Comparison of ENCODE assay signal across 8 cellular contexts in the genomic region with DNA sequence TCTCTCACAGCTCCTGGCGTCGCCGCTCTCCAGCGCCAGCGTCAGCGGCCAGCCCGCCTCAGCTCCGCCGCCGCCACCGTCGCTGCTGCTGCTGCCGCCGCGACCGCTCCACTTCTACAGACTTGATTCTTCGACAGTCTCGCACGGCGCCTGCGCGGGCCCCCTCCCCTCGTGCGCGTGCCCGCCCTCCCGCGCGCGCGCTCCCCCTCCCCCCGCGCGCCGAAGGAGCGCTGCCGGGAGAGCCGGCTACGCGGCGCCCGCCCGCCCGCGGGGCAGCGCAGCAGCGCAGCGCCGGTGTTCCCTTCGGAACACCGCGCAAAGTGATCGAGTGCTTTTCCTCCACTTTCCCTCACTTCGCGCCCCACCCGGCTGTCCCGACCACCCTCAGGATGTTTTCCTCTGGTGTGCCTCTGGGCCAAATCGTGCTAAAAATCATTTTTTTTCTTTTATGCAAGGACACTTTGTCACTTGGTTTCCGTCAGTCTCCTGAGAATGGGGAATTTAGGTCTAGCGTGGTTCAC. TPM values are rescaled to one million over a fixed set of nuclear protein-coding genes. Genes with fewer than 3 reads are reported as not detected.
A peak's percentile ranks its signal among the peaks of the same experiment; 100 is the strongest.
DNase-seq lines count a peak whose midpoint lies in the region; ATAC-seq and TF ChIP-seq lines count a peak whose summit lies in the region.

Gene IRF2BP2, minus strand, starts transcription at position 118 of the 521 bp plus-strand sequence. CDS start 684 bp downstream, outside the sequence.

- peak within 1 kb of the TSS; percentile 98 for H3K9ac ChIP-seq in neuronal stem cell (ENCODE audit: low read depth, low read length, poor library complexity)

- peak within 1 kb of the TSS; percentile 64 for H2BK15ac ChIP-seq in neuronal stem cell (ENCODE audit: low read length)

- peak within 1 kb of the TSS; percentile 88 for H3K4me2 ChIP-seq in neuronal stem cell (ENCODE audit: insufficient read depth, low read length, poor library complexity, severe bottlenecking)

- CTCF ChIA-PET in BJ (lab: Yijun Ruan, JAX) = interaction anchor here (0.7 to 5.1 kb wide), 3 partner anchors 112 to 474 kb away, joined by 3 to 27 read pairs (median 4); no protein-coding TSS in a partner anchor

- H3K23ac ChIP-seq in neuronal stem cell (ENCODE audit: low read depth, low read length, poor library complexity) = peak within 1 kb of the TSS; percentile 95

- intact Hi-C loops in testis (cut with DNase I; ENCODE audit: low total_unique reads) = loop anchor here (2.0 to 10.0 kb wide), 3 partner anchors 57 to 472 kb away; no protein-coding TSS in a partner anchor

- peak within 1 kb of the TSS; percentile 79 for H2BK5ac ChIP-seq in neuronal stem cell (ENCODE audit: low read length)

- TF ChIP-seq POLR2A in gastroesophageal sphincter (IDR thresholded peaks at IDR 0.05) (peak; percentile 95 to 98), testis (IDR thresholded peaks at IDR 0.05) (peak; percentile 57)

- ATAC-seq in GM19468 (IDR thresholded peaks at IDR 0.05; ENCODE audit: extremely low read depth, unreplicated experiment) (peak; percentile 9), gastroesophageal sphincter (peak; percentile 48)

- H4K8ac ChIP-seq in neuronal stem cell (ENCODE audit: low read depth, low read length) = no peak within 1 kb of the TSS

- H3K4me1 ChIP-seq in gastroesophageal sphincter (peaks cover 14 to 43% (median 23%) of the 10 kb centered on the region in 3 donors), neuronal stem cell (ENCODE audit: control insufficient read depth in 2 of 2, insufficient read depth in 1 of 2, low read depth in 1 of 2, low read length in 2 of 2) (peaks cover 25 to 35% of the 10 kb centered on the region in 2 donors), testis (peaks cover 40% of the 10 kb centered on the region)

- peak within 1 kb of the TSS; percentile 78 for H3K14ac ChIP-seq in neuronal stem cell (ENCODE audit: low read length)

- no peaks in the 10 kb centered on the region for H3K27me3 ChIP-seq in BJ (ENCODE audit: control insufficient read depth, insufficient read depth, low read length)
- H3K27me3 ChIP-seq in gastroesophageal sphincter = no peaks in the 10 kb centered on the region
- no peaks in the 10 kb centered on the region for H3K27me3 ChIP-seq in neuronal stem cell (ENCODE audit: control insufficient read depth in 3 of 3, insufficient read depth in 3 of 3, low read depth in 1 of 3, low read length in 3 of 3)
- H3K27me3 ChIP-seq in testis = no peaks in the 10 kb centered on the region

- no peak within 1 kb of the TSS for H2BK12ac ChIP-seq in neuronal stem cell (ENCODE audit: low read length)

- H2BK120ac ChIP-seq in neuronal stem cell (ENCODE audit: low read depth, low read length) = peak within 1 kb of the TSS; percentile 38

- POLR2A ChIA-PET in BJ (lab: Charles Lee) = interaction anchor here (0.6 to 1.1 kb wide), 3 partner anchors 111 to 353 kb away, joined by 3 to 6 read pairs (median 4); no protein-coding TSS in a partner anchor

- peak within 1 kb of the TSS; percentile 74 for H2AK5ac ChIP-seq in neuronal stem cell (ENCODE audit: low read depth, low read length)

- DNase-seq in BJ (ENCODE audit: low read depth) (no peak), LNCaP clone FGC (ENCODE audit: low read depth) (no peak), SK-N-DZ (ENCODE audit: low spot score) (peak; percentile 83), neuronal stem cell (ENCODE audit: low spot score) (peak; percentile 83), testis (peak; percentile 88)
- DNase-seq in activated naive CD4-positive, alpha-beta T cell (lab: John Stamatoyannopoulos, UW) = peak; percentile 37 to 77 (median 64)

- H3K4me3 ChIP-seq in BJ (ENCODE audit: low read depth, low read length) (peak within 1 kb of the TSS; percentile 77), LNCaP clone FGC (ENCODE audit: low read depth, low read length) (peak within 1 kb of the TSS; percentile 60), gastroesophageal sphincter (peak within 1 kb of the TSS; percentile 82), neuronal stem cell (ENCODE audit: low read length in 2 of 2) (peak within 1 kb of the TSS; percentile 63 to 96), testis (peak within 1 kb of the TSS; percentile 76 to 79)

- peaks cover 8% of the 10 kb centered on the region for H3K36me3 ChIP-seq in BJ (ENCODE audit: control insufficient read depth, insufficient read depth, low read length)
- peaks cover 0 to 14% of the 10 kb centered on the region in 2 donors for H3K36me3 ChIP-seq in gastroesophageal sphincter
- H3K36me3 ChIP-seq in neuronal stem cell (replicated peaks in 1 of 2; ENCODE audit: control insufficient read depth in 2 of 2, insufficient read depth in 2 of 2, low read length in 2 of 2) = peaks cover 3 to 34% of the 10 kb centered on the region in 2 donors
- no peaks in the 10 kb centered on the region for H3K36me3 ChIP-seq in testis (ENCODE audit: low read depth, missing control alignments)

- WGBS in gastroesophageal sphincter (ENCODE audit: low coverage in 1 of 2), 2 donors = 0% methylated on average over 5 of the region's 60 CpGs; no CpG with 5 or more reads in 1 of the 2 donors
- WGBS in neuronal stem cell (ENCODE audit: extremely low coverage in 2 of 2, insufficient read length in 2 of 2, insufficient replicate concordance in 1 of 2), 2 donors = no CpG with 5 or more reads among the region's 60 CpGs
- 0% methylated on average over 19 to 44 of the region's 60 CpGs for WGBS in testis, 2 donors

- H4K91ac ChIP-seq in neuronal stem cell (ENCODE audit: low read depth, low read length, poor library complexity) = peak within 1 kb of the TSS; percentile 56

- peak within 1 kb of the TSS; percentile 95 to 100 (median 100) for H3K27ac ChIP-seq in gastroesophageal sphincter
- H3K27ac ChIP-seq in neuronal stem cell (replicated peaks; ENCODE audit: low read length) = peak within 1 kb of the TSS; percentile 89
- H3K27ac ChIP-seq in testis = peak within 1 kb of the TSS; percentile 96 to 100

- no peak for TF ChIP-seq EP300 in gastroesophageal sphincter (IDR thresholded peaks at IDR 0.05)

- no peak within 1 kb of the TSS for H3K4ac ChIP-seq in neuronal stem cell (ENCODE audit: low read length)

- H2AFZ ChIP-seq in neuronal stem cell (ENCODE audit: low read length) = peak within 1 kb of the TSS; percentile 85

- no peaks in the 10 kb centered on the region for H3K9me3 ChIP-seq in gastroesophageal sphincter
- no peaks in the 10 kb centered on the region for H3K9me3 ChIP-seq in neuronal stem cell (replicated peaks in 1 of 2; ENCODE audit: control insufficient read depth in 2 of 2, insufficient read depth in 1 of 2, low read depth in 1 of 2, low read length in 2 of 2)
- H3K9me3 ChIP-seq in testis = no peaks in the 10 kb centered on the region

- H3K79me1 ChIP-seq in neuronal stem cell (ENCODE audit: low read depth, low read length) = peaks cover 7% of the 10 kb centered on the region

- no peak for TF ChIP-seq CTCF in BJ (IDR thresholded peaks at IDR 0.05; ENCODE audit: insufficient read depth, low read depth, low read length)
- TF ChIP-seq CTCF in LNCaP clone FGC (IDR thresholded peaks at IDR 0.05; ENCODE audit: control insufficient read depth, extremely low read depth, insufficient read depth) = no peak
- peak in 2 of 4 experiments; percentile 4 to 26 for TF ChIP-seq CTCF in gastroesophageal sphincter (IDR thresholded peaks at IDR 0.05)
- TF ChIP-seq CTCF in testis (IDR thresholded peaks at IDR 0.05) = no peak

- H3K18ac ChIP-seq in neuronal stem cell (ENCODE audit: low read length) = peak within 1 kb of the TSS; percentile 94

RNA-seq across cellular contexts. Expression of gene IRF2BP2, which starts in this region (rescaled TPM):
- polyA plus RNA-seq in BJ (2011; rRNA removed) (12.5 and 20.7 TPM in 2 replicates), testis (ENCODE audit: insufficient read depth, low read depth, low replicate concordance) (100 TPM)
- 21.2 and 34.0 TPM in 2 replicates for polyA minus RNA-seq in BJ (2011; rRNA and poly(A)+ RNA removed)
- 32.0 and 33.3 TPM in 2 replicates for polyA plus RNA-seq in SK-N-DZ (2014; cell fraction: cytosol; rRNA removed)
- 24.3 and 26.1 TPM in 2 replicates for polyA plus RNA-seq in SK-N-DZ (2014; cell fraction: nucleus; rRNA removed)
- total RNA-seq in gastroesophageal sphincter (100 to 1,000 TPM in 3 of 4 donors, 10 to 100 TPM in 1; 70.1 to 107 (median 104) TPM), testis (10 to 100 TPM; 82.0 to 96.6 TPM)
- polyA plus RNA-seq in neuronal stem cell (2013, experiment 1 of 2) = 28.8 TPM
- polyA plus RNA-seq in neuronal stem cell (2013, experiment 2 of 2) = 29.3 TPM

Comparison
In these comparisons a context has a peak if more than half of its experiments do, and no peak if none do; other contexts are left out.
1. DNase-seq: peak in SK-N-DZ (single experiment), activated naive CD4-positive, alpha-beta T cell (4 of 4), neuronal stem cell (single experiment) and testis (single experiment); none in BJ (single experiment) and LNCaP clone FGC (single experiment).
2. Peak in every context shown above with its lines, with median percentiles within 50 percentile points of each other: H3K4me3 ChIP-seq and H3K27ac ChIP-seq.